1 cellular context compared by ENCODE assay signal in genomic region chr7:2451171-2452073, GRCh38.
TF ChIP-seq lines count a peak whose summit lies in the region.

No MANE protein-coding gene starts in this region.

TF ChIP-seq in HepG2, 621 proteins besides CTCF, POLR2A, EP300 and RAD21 (continued from another document and continues in another):
- peak; percentile 60; the same call in 1 of the 2 replicates for TF ChIP-seq HINFP (CRISPR knock-in tag; IDR thresholded peaks at IDR 0.05; ENCODE audit: low read depth)
- TF ChIP-seq ZKSCAN5 (CRISPR knock-in tag; IDR thresholded peaks at IDR 0.05) = peak; percentile 60; the same call in 1 of the 2 replicates
- TF ChIP-seq CENPX (CRISPR knock-in tag; IDR thresholded peaks at IDR 0.05) = no peak
- TF ChIP-seq PRDM10 (CRISPR knock-in tag; IDR thresholded peaks at IDR 0.05; ENCODE audit: low read depth) = peak; percentile 51; the same call in 1 of the 2 replicates
- TF ChIP-seq TBX3 (IDR thresholded peaks at IDR 0.05; ENCODE audit: borderline replicate concordance) = no peak
- peak; percentile 89; the same call in 1 of the 2 replicates for TF ChIP-seq ZFP41 (CRISPR knock-in tag; IDR thresholded peaks at IDR 0.05; ENCODE audit: borderline replicate concordance)
- TF ChIP-seq, protein P1, sequence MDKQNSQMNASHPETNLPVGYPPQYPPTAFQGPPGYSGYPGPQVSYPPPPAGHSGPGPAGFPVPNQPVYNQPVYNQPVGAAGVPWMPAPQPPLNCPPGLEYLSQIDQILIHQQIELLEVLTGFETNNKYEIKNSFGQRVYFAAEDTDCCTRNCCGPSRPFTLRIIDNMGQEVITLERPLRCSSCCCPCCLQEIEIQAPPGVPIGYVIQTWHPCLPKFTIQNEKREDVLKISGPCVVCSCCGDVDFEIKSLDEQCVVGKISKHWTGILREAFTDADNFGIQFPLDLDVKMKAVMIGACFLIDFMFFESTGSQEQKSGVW (CRISPR knock-in tag; IDR thresholded peaks at IDR 0.05; ENCODE audit: borderline replicate concordance) = no peak
- TF ChIP-seq ZNF138 (CRISPR knock-in tag; IDR thresholded peaks at IDR 0.05; ENCODE audit: low read depth) = no peak
- no peak for TF ChIP-seq ELF3 (CRISPR knock-in tag; IDR thresholded peaks at IDR 0.05)
- TF ChIP-seq LCORL (IDR thresholded peaks at IDR 0.05) = no peak
- peak; percentile 91 for TF ChIP-seq LCORL (CRISPR knock-in tag; IDR thresholded peaks at IDR 0.05)
- peak; percentile 61; the same call in 1 of the 2 replicates for TF ChIP-seq ZNF121 (CRISPR knock-in tag; IDR thresholded peaks at IDR 0.05)
- TF ChIP-seq, protein P2, sequence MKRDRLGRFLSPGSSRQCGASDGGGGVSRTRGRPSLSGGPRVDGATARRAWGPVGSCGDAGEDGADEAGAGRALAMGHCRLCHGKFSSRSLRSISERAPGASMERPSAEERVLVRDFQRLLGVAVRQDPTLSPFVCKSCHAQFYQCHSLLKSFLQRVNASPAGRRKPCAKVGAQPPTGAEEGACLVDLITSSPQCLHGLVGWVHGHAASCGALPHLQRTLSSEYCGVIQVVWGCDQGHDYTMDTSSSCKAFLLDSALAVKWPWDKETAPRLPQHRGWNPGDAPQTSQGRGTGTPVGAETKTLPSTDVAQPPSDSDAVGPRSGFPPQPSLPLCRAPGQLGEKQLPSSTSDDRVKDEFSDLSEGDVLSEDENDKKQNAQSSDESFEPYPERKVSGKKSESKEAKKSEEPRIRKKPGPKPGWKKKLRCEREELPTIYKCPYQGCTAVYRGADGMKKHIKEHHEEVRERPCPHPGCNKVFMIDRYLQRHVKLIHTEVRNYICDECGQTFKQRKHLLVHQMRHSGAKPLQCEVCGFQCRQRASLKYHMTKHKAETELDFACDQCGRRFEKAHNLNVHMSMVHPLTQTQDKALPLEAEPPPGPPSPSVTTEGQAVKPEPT (CRISPR knock-in tag; IDR thresholded peaks at IDR 0.05; ENCODE audit: low read depth) = peak; percentile 80
- TF ChIP-seq, protein P3, sequence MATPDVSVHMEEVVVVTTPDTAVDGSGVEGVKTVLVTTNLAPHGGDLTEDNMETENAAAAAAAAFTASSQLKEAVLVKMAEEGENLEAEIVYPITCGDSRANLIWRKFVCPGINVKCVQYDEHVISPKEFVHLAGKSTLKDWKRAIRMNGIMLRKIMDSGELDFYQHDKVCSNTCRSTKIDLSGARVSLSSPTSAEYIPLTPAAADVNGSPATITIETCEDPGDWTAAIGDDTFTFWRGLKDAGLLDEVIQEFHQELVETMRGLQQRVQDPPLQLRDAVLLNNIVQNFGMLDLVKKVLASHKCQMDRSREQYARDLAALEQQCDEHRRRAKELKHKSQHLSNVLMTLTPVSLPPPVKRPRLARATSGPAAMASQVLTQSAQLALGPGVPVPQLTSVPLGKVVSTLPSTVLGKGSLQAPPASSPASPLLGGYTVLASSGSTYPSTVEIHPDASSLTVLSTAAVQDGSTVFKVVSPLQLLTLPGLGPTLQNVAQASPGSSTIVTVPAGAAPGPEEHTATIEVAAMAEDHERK (CRISPR knock-in tag; IDR thresholded peaks at IDR 0.05; ENCODE audit: low read depth) = 0 out of 2 replicates have a peak, but pooled peaks have one; percentile 26
- no peak for TF ChIP-seq GLMP (CRISPR knock-in tag; IDR thresholded peaks at IDR 0.05; ENCODE audit: borderline replicate concordance)
- TF ChIP-seq SP1 (IDR thresholded peaks at IDR 0.05) = no peak
- TF ChIP-seq SP1 (CRISPR knock-in tag; IDR thresholded peaks at IDR 0.05) = no peak
- peak; percentile 88; the same call in 1 of the 2 replicates for TF ChIP-seq ZNF383 (CRISPR knock-in tag; IDR thresholded peaks at IDR 0.05; ENCODE audit: borderline replicate concordance)
- no peak for TF ChIP-seq RARG (CRISPR knock-in tag; IDR thresholded peaks at IDR 0.05; ENCODE audit: low read depth)
- TF ChIP-seq, protein P4, sequence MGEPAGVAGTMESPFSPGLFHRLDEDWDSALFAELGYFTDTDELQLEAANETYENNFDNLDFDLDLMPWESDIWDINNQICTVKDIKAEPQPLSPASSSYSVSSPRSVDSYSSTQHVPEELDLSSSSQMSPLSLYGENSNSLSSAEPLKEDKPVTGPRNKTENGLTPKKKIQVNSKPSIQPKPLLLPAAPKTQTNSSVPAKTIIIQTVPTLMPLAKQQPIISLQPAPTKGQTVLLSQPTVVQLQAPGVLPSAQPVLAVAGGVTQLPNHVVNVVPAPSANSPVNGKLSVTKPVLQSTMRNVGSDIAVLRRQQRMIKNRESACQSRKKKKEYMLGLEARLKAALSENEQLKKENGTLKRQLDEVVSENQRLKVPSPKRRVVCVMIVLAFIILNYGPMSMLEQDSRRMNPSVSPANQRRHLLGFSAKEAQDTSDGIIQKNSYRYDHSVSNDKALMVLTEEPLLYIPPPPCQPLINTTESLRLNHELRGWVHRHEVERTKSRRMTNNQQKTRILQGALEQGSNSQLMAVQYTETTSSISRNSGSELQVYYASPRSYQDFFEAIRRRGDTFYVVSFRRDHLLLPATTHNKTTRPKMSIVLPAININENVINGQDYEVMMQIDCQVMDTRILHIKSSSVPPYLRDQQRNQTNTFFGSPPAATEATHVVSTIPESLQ (CRISPR knock-in tag; conservative IDR thresholded peaks at IDR 0.05) = no peak
- no peak for TF ChIP-seq MIER2 (CRISPR knock-in tag; IDR thresholded peaks at IDR 0.05)
- TF ChIP-seq MNT (IDR thresholded peaks at IDR 0.05) = no peak
- 0 out of 2 replicates have a peak, but pooled peaks have one; percentile 20 for TF ChIP-seq MAF1 (CRISPR knock-in tag; IDR thresholded peaks at IDR 0.05; ENCODE audit: borderline replicate concordance)
- no peak for TF ChIP-seq NR2F2 (IDR thresholded peaks at IDR 0.05; ENCODE audit: borderline replicate concordance, low read depth)
- TF ChIP-seq DR1 (CRISPR knock-in tag; IDR thresholded peaks at IDR 0.05) = peak; percentile 1; the same call in 1 of the 2 replicates
- no peak for TF ChIP-seq TBL1XR1 (IDR thresholded peaks at IDR 0.05; ENCODE audit: borderline replicate concordance, low read length, partially characterized antibody)
- peak; percentile 19; the same call in 1 of the 2 replicates for TF ChIP-seq ZSCAN21 (CRISPR knock-in tag; IDR thresholded peaks at IDR 0.05; ENCODE audit: borderline replicate concordance)
- TF ChIP-seq ZBTB44 (CRISPR knock-in tag; IDR thresholded peaks at IDR 0.05) = no peak
- no peak for TF ChIP-seq HCFC1 (IDR thresholded peaks at IDR 0.05; ENCODE audit: low read depth, low read length)
- no peak for TF ChIP-seq ATRX (CRISPR knock-in tag; IDR thresholded peaks at IDR 0.05; ENCODE audit: borderline replicate concordance)
- TF ChIP-seq ATM (IDR thresholded peaks at IDR 0.05; ENCODE audit: borderline replicate concordance) = no peak
- peak; percentile 44 for TF ChIP-seq RBM39 (IDR thresholded peaks at IDR 0.05; ENCODE audit: low read depth, low read length, poor library complexity, severe bottlenecking)
- TF ChIP-seq ZNF670 (CRISPR knock-in tag; IDR thresholded peaks at IDR 0.05; ENCODE audit: borderline replicate concordance) = peak; percentile 78; the same call in 1 of the 2 replicates
- no peak for TF ChIP-seq ZNF790 (CRISPR knock-in tag; IDR thresholded peaks at IDR 0.05; ENCODE audit: borderline replicate concordance)
- no peak for TF ChIP-seq ZNF737 (CRISPR knock-in tag; IDR thresholded peaks at IDR 0.05; ENCODE audit: borderline replicate concordance)
- TF ChIP-seq TRIM22 (IDR thresholded peaks at IDR 0.05) = no peak
- no peak for TF ChIP-seq ZFP36L2 (CRISPR knock-in tag; IDR thresholded peaks at IDR 0.05)
- TF ChIP-seq ZNF850 (CRISPR knock-in tag; conservative IDR thresholded peaks at IDR 0.05) = no peak
- peak; percentile 12; the same call in 1 of the 2 replicates for TF ChIP-seq PHF20 (CRISPR knock-in tag; IDR thresholded peaks at IDR 0.05)
- no peak for TF ChIP-seq SP140L (CRISPR knock-in tag; IDR thresholded peaks at IDR 0.05; ENCODE audit: borderline replicate concordance)
- peak; percentile 30; the same call in 1 of the 2 replicates for TF ChIP-seq MYNN (CRISPR knock-in tag; IDR thresholded peaks at IDR 0.05; ENCODE audit: low read depth)
- peak; percentile 59; the same call in 1 of the 2 replicates for TF ChIP-seq ZBTB20 (CRISPR knock-in tag; IDR thresholded peaks at IDR 0.05; ENCODE audit: borderline replicate concordance, low read depth)
- peak; percentile 71; the same call in 1 of the 2 replicates for TF ChIP-seq BRD4 (CRISPR knock-in tag; IDR thresholded peaks at IDR 0.05)
- TF ChIP-seq ZNF749 (CRISPR knock-in tag; IDR thresholded peaks at IDR 0.05; ENCODE audit: borderline replicate concordance) = 0 out of 2 replicates have a peak, but pooled peaks have one; percentile 19
- 0 out of 2 replicates have a peak, but pooled peaks have one; percentile 32 for TF ChIP-seq ZNF335 (CRISPR knock-in tag; IDR thresholded peaks at IDR 0.05)
